ENCODE assay signal across 1 cellular context in genomic region chr7:29806131-29806792, GRCh38.
A peak's percentile ranks its signal among the peaks of the same experiment; 100 is the strongest.
TF ChIP-seq lines count a peak whose summit lies in the region.

WIPF3 (plus strand) TSS chr7:29806508; CDS start chr7:29834725, 28,217 bp downstream.

TF ChIP-seq in HepG2, 621 proteins besides CTCF, POLR2A, EP300 and RAD21 (continued from another document):
- no peak for TF ChIP-seq ZNF816 (CRISPR knock-in tag; IDR thresholded peaks at IDR 0.05; ENCODE audit: borderline replicate concordance)
- no peak for TF ChIP-seq ESRRA (CRISPR knock-in tag; IDR thresholded peaks at IDR 0.05; ENCODE audit: low read depth)
- TF ChIP-seq FOXP4 (CRISPR knock-in tag; IDR thresholded peaks at IDR 0.05), result no peak
- peak; percentile 90 for TF ChIP-seq HNRNPLL (IDR thresholded peaks at IDR 0.05; ENCODE audit: low read depth, low read length, poor library complexity, severe bottlenecking)
- TF ChIP-seq ZBTB43 (CRISPR knock-in tag; conservative IDR thresholded peaks at IDR 0.05), result no peak
- TF ChIP-seq GMEB2 (CRISPR knock-in tag; IDR thresholded peaks at IDR 0.05; ENCODE audit: low read depth), result no peak
- no peak for TF ChIP-seq HCFC1 (IDR thresholded peaks at IDR 0.05; ENCODE audit: low read depth, low read length)
- no peak for TF ChIP-seq ETS1 (CRISPR knock-in tag; IDR thresholded peaks at IDR 0.05)
- 0 out of 2 replicates have a peak, but pooled peaks have one; percentile 41 for TF ChIP-seq ZNF451 (CRISPR knock-in tag; IDR thresholded peaks at IDR 0.05)
- 0 out of 2 replicates have a peak, but pooled peaks have one; percentile 24 for TF ChIP-seq ZBTB2 (CRISPR knock-in tag; IDR thresholded peaks at IDR 0.05; ENCODE audit: low read depth)
- TF ChIP-seq UBTF (CRISPR knock-in tag; IDR thresholded peaks at IDR 0.05), result peak; percentile 64; the same call in 1 of the 2 replicates
- TF ChIP-seq HNF4A (CRISPR knock-in tag; IDR thresholded peaks at IDR 0.05), result 0 out of 2 replicates have a peak, but pooled peaks have one; percentile 7
- TF ChIP-seq XRCC5 (optimal IDR thresholded peaks at IDR 0.05; ENCODE audit: low read length), result peak; percentile 18
- no peak for TF ChIP-seq SNAI1 (CRISPR knock-in tag; IDR thresholded peaks at IDR 0.05; ENCODE audit: borderline replicate concordance)
- TF ChIP-seq MXD3 (CRISPR knock-in tag; IDR thresholded peaks at IDR 0.05), result 0 out of 2 replicates have a peak, but pooled peaks have one; percentile 23
- TF ChIP-seq ATF7-NPFF (CRISPR knock-in tag; IDR thresholded peaks at IDR 0.05; ENCODE audit: low read depth), result peak; percentile 63; the same call in 1 of the 2 replicates
